ENCODE assay signal across 8 cellular contexts in genomic region chrX:72100824-72101351, GRCh38. TPM values are rescaled to one million over a fixed set of nuclear protein-coding genes. Genes with fewer than 3 reads are reported as not detected.
DNase-seq lines count a peak whose midpoint lies in the region; ATAC-seq lines count a peak whose summit lies in the region.

No MANE protein-coding gene starts in this region.

- H3K4me1 Mint-ChIP-seq in T-helper 17 cell: peaks cover 34% of the 10 kb centered on the region
- peaks cover 28% of the 10 kb centered on the region for H3K4me1 Mint-ChIP-seq in activated naive CD8-positive, alpha-beta T cell treated with anti-CD3 and anti-CD28 coated beads, Interleukin-2, amount 10 ng/mL, durations not matched to agents 7 days and 5 days

- no peaks in the 10 kb centered on the region for H3K4me1 ChIP-seq in SJCRH30

- no peaks in the 10 kb centered on the region for H3K9me3 Mint-ChIP-seq in activated naive CD8-positive, alpha-beta T cell treated with anti-CD3 and anti-CD28 coated beads, Interleukin-2, amount 10 ng/mL, durations not matched to agents 7 days and 5 days

- peak overlapping the region; percentile 99 for H3K27ac Mint-ChIP-seq in T-helper 17 cell
- H3K27ac Mint-ChIP-seq in activated naive CD8-positive, alpha-beta T cell treated with anti-CD3 and anti-CD28 coated beads, Interleukin-2, amount 10 ng/mL, durations not matched to agents 7 days and 5 days: peak overlapping the region; percentile 70

- POLR2A ChIA-PET in activated naive CD8-positive, alpha-beta T cell treated with anti-CD3 and anti-CD28 coated beads, Interleukin-2, amount 10 ng/mL, durations not matched to agents 7 days and 5 days (lab: Charles Lee): interaction anchor here (1.4 kb wide), 2 partner anchors 21 to 26 kb away, joined by 3 to 4 read pairs; no protein-coding TSS in a partner anchor

- H3K27me3 Mint-ChIP-seq in T-helper 17 cell: no peaks in the 10 kb centered on the region
- H3K27me3 Mint-ChIP-seq in activated naive CD8-positive, alpha-beta T cell treated with anti-CD3 and anti-CD28 coated beads, Interleukin-2, amount 10 ng/mL, durations not matched to agents 7 days and 5 days: peaks cover 58% of the 10 kb centered on the region

- H3K27ac ChIP-seq in SJCRH30: no peak overlapping the region

- H3K4me3 ChIP-seq in SJCRH30: no peak overlapping the region

- H3K36me3 Mint-ChIP-seq in T-helper 17 cell (ENCODE audit: low read depth): no peaks in the 10 kb centered on the region
- no peaks in the 10 kb centered on the region for H3K36me3 Mint-ChIP-seq in activated naive CD8-positive, alpha-beta T cell treated with anti-CD3 and anti-CD28 coated beads, Interleukin-2, amount 10 ng/mL, durations not matched to agents 7 days and 5 days

- H3K27me3 ChIP-seq in SJCRH30: no peaks in the 10 kb centered on the region

- DNase-seq in T-helper 17 cell (peak; percentile 45 to 67 (median 51)), inferior parietal cortex (ENCODE audit: extremely low spot score) (no peak), NCI-H524 (lab: John Stamatoyannopoulos, UW) (no peak), SJCRH30 (no peak)
- DNase-seq in activated naive CD8-positive, alpha-beta T cell treated with anti-CD3 and anti-CD28 coated beads, Interleukin-2, amount 10 ng/mL, durations not matched to agents 7 days and 5 days: peak; percentile 71
- peak; percentile 61 for DNase-seq in stimulated activated CD4-positive, alpha-beta T cell treated with anti-CD3 and anti-CD28 coated beads, Interleukin-4, amount 100 ng/mL, for 24 hours

- peak overlapping the region; percentile 93 for H3K4me3 Mint-ChIP-seq in T-helper 17 cell
- H3K4me3 Mint-ChIP-seq in activated naive CD8-positive, alpha-beta T cell treated with anti-CD3 and anti-CD28 coated beads, Interleukin-2, amount 10 ng/mL, durations not matched to agents 7 days and 5 days: peak overlapping the region; percentile 58

- H3K9me3 ChIP-seq in T-helper 17 cell (ENCODE audit: control insufficient read depth, low read length, poor library complexity, severe bottlenecking) (no peaks in the 10 kb centered on the region), SJCRH30 (replicated peaks) (no peaks in the 10 kb centered on the region)

- peak; percentile 79 for ATAC-seq in GM18870 (IDR thresholded peaks at IDR 0.05; ENCODE audit: unreplicated experiment)
- ATAC-seq in HG03025 (IDR thresholded peaks at IDR 0.05; ENCODE audit: low FRiP score, unreplicated experiment): peak; percentile 82
- ATAC-seq in T-helper 17 cell: peak; percentile 67
- peak; percentile 76 for ATAC-seq in activated naive CD8-positive, alpha-beta T cell treated with anti-CD3 and anti-CD28 coated beads, Interleukin-2, amount 10 ng/mL, durations not matched to agents 7 days and 5 days (ENCODE audit: low read depth)

- no peaks in the 10 kb centered on the region for H3K36me3 ChIP-seq in SJCRH30

RNA-seq across cellular contexts. Expression of gene RTL5, which starts 30.8 kb away (rescaled TPM):
- total RNA-seq in T-helper 17 cell: 1 to 10 TPM; 2.6 to 2.7 TPM
- total RNA-seq in activated naive CD8-positive, alpha-beta T cell treated with anti-CD3 and anti-CD28 coated beads, Interleukin-2, amount 10 ng/mL, durations not matched to agents 7 days and 5 days: 1 to 10 TPM; 2.4 to 3.0 TPM
- 0.18 and 0.20 TPM in 2 replicates for total RNA-seq in SJCRH30 (2014; rRNA removed; shearing (Covaris generic))

Comparison
In these comparisons a context has a peak if more than half of its experiments do, and no peak if none do; other contexts are left out.
1. DNase-seq: peak in T-helper 17 cell (3 of 3), activated naive CD8-positive, alpha-beta T cell treated with anti-CD3 and anti-CD28 coated beads, Interleukin-2, amount 10 ng/mL, durations not matched to agents 7 days and 5 days (single experiment) and stimulated activated CD4-positive, alpha-beta T cell treated with anti-CD3 and anti-CD28 coated beads, Interleukin-4, amount 100 ng/mL, for 24 hours (single experiment); none in inferior parietal cortex (single experiment), NCI-H524 (0 of 2) and SJCRH30 (0 of 2).
2. Peak in every context shown above with its lines, with median percentiles within 50 percentile points of each other: ATAC-seq.